In the genomic region with DNA sequence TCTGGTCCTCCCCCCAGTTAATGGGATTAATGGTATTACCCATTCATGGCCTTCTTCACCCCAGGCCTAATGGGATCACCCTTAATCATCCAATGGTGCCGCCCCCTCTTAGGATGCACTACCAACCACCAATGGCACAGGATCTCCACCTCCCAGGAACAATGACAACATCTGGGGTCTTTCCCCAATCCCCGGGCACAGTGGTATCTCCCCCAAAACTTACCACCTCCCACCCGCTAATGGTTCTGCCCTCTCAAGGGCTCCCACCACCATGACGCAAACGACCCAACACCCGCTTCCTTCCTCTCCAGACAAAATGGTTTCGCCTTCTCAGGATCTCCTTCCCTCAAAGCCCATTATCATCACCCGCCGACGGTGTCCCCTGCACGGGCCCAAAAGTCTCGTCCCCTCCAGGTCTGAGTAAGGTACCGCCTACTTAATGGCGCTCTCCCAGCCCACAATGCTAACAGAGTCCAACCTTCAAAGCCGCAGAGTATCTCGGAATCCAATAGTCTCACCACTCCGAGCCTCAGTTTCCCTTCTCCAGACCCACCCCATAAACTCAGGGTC, we compare ENCODE assay signal across 8 cellular contexts. TPM values are rescaled to one million over a fixed set of nuclear protein-coding genes. Genes with fewer than 3 reads are reported as not detected.
DNase-seq lines count a peak whose midpoint lies in the region; ATAC-seq and TF ChIP-seq lines count a peak whose summit lies in the region.

No MANE protein-coding gene starts in this region.

- H3K36me3 Mint-ChIP-seq in GM23338 (ENCODE audit: low read depth) (peaks cover 41% of the 10 kb centered on the region), chondrocyte (ENCODE audit: low read depth) (peaks cover 18% of the 10 kb centered on the region)

- H2AFZ ChIP-seq in GM23338, result no peak overlapping the region

- H3K79me2 ChIP-seq in GM23338 (replicated peaks; ENCODE audit: insufficient read depth), result peaks cover 12% of the 10 kb centered on the region

- H3K9me3 ChIP-seq in MG63, result no peaks in the 10 kb centered on the region
- H3K9me3 ChIP-seq in WERI-Rb-1 (ENCODE audit: severe bottlenecking), result no peaks in the 10 kb centered on the region

- peaks cover 12% of the 10 kb centered on the region for H3K4me1 Mint-ChIP-seq in GM23338
- peaks cover 14% of the 10 kb centered on the region for H3K4me1 Mint-ChIP-seq in chondrocyte (ENCODE audit: low read depth)

- H3K27me3 Mint-ChIP-seq in GM23338 (ENCODE audit: insufficient read depth, low read depth, poor library complexity) (peaks cover 5% of the 10 kb centered on the region), chondrocyte (ENCODE audit: low read depth) (no peaks in the 10 kb centered on the region)

- H3K27ac ChIP-seq in GM23338 (ENCODE audit: low read depth) (peak overlapping the region; percentile 70), WERI-Rb-1 (peak overlapping the region; percentile 91), layer of hippocampus (ENCODE audit: low read depth, low read length) (peak overlapping the region; percentile 98)

- H3K4me1 ChIP-seq in GM23338 (ENCODE audit: insufficient read depth), result no peaks in the 10 kb centered on the region; the same call in 1 of the 2 replicates

- 0 out of 2 replicates have a peak, but pooled peaks cover 3% of the 10 kb centered on the region for H4K20me1 ChIP-seq in GM23338 (replicated peaks; ENCODE audit: insufficient read depth)

- H3F3A ChIP-seq in GM23338 (replicated peaks; ENCODE audit: low read depth), result no peaks in the 10 kb centered on the region

- no peaks in the 10 kb centered on the region for H3K36me3 ChIP-seq in GM23338 (ENCODE audit: insufficient read depth)
- H3K36me3 ChIP-seq in MG63, result no peaks in the 10 kb centered on the region
- H3K36me3 ChIP-seq in WERI-Rb-1, result peaks cover 11% of the 10 kb centered on the region

- TF ChIP-seq CTCF in GM23338 (conservative IDR thresholded peaks at IDR 0.05; ENCODE audit: low read depth in 2 of 2) (no peak), WERI-Rb-1 (IDR thresholded peaks at IDR 0.05; ENCODE audit: low read depth, low read length) (no peak), chondrocyte (IDR thresholded peaks at IDR 0.05) (no peak)

- ATAC-seq in GM23338, result peak; percentile 75

- H3K4me3 ChIP-seq in GM23338 (peak overlapping the region; percentile 82), MG63 (peak overlapping the region; percentile 81), WERI-Rb-1 (ENCODE audit: low read depth, low read length) (peak overlapping the region; percentile 47)

- H3K4me2 ChIP-seq in GM23338, result peak overlapping the region; percentile 84

- H3K9me2 ChIP-seq in GM23338 (ENCODE audit: insufficient read depth), result no peaks in the 10 kb centered on the region

- DNase-seq in EH (ENCODE audit: low read depth) (peak; percentile 40), GM23338 (ENCODE audit: low spot score) (peak; percentile 70), MG63 (peak; percentile 17), WERI-Rb-1 (peak; percentile 55), chondrocyte (ENCODE audit: low spot score) (peak; percentile 56), COR-L47 (lab: John Stamatoyannopoulos, UW) (no peak)
- peak; percentile 38 for DNase-seq in stimulated activated CD4-positive, alpha-beta T cell treated with anti-CD3 and anti-CD28 coated beads, Interleukin-4, amount 100 ng/mL, for 1 hour

- H3K9me3 Mint-ChIP-seq in GM23338, result no peaks in the 10 kb centered on the region
- peaks cover 10% of the 10 kb centered on the region for H3K9me3 Mint-ChIP-seq in chondrocyte (ENCODE audit: low read depth)

- peak overlapping the region; percentile 98 for H3K4me3 Mint-ChIP-seq in GM23338
- H3K4me3 Mint-ChIP-seq in chondrocyte (ENCODE audit: unreplicated experiment), result peak overlapping the region; percentile 99

- H3K27ac Mint-ChIP-seq in GM23338 (peak overlapping the region; percentile 99), chondrocyte (ENCODE audit: unreplicated experiment) (peak overlapping the region; percentile 90)

- H3K27me3 ChIP-seq in GM23338 (ENCODE audit: insufficient read depth) (no peaks in the 10 kb centered on the region), MG63 (no peaks in the 10 kb centered on the region), WERI-Rb-1 (ENCODE audit: insufficient read depth, low read depth, severe bottlenecking) (peaks cover 7% of the 10 kb centered on the region), layer of hippocampus (ENCODE audit: control insufficient read depth, insufficient read depth, low read length) (no peaks in the 10 kb centered on the region)

TF ChIP-seq in GM23338, 12 proteins besides CTCF, POLR2A, EP300 and RAD21:
- no peak for TF ChIP-seq ZNF114 (CRISPR knock-in tag; IDR thresholded peaks at IDR 0.05)
- no peak for TF ChIP-seq EZH2phosphoT487 (IDR thresholded peaks at IDR 0.05; ENCODE audit: unreplicated experiment)
- TF ChIP-seq, protein P1, sequence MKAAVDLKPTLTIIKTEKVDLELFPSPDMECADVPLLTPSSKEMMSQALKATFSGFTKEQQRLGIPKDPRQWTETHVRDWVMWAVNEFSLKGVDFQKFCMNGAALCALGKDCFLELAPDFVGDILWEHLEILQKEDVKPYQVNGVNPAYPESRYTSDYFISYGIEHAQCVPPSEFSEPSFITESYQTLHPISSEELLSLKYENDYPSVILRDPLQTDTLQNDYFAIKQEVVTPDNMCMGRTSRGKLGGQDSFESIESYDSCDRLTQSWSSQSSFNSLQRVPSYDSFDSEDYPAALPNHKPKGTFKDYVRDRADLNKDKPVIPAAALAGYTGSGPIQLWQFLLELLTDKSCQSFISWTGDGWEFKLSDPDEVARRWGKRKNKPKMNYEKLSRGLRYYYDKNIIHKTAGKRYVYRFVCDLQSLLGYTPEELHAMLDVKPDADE (IDR thresholded peaks at IDR 0.05), result no peak

RNA-seq across cellular contexts. Expression of a gene that starts 0.5 kb away (rescaled TPM):
- 32.7 and 39.1 TPM in 2 replicates for total RNA-seq in GM23338 (2014; rRNA removed; shearing (Covaris generic))
- polyA plus RNA-seq in GM23338 (2016; fragmentation: Nextera tagmentation; extraction: Ambion mirVana), result 57.1 and 62.2 TPM in 2 replicates
- total RNA-seq in MG63 (2014; rRNA removed; shearing (Covaris generic); ENCODE audit: low replicate concordance), result 15.7 and 20.3 TPM in 2 replicates
- 28.8 to 37.5 TPM (median 32.7 TPM) in 3 replicates for total RNA-seq in chondrocyte

RNA-seq across cellular contexts. Expression of a gene that starts 30.0 kb away (rescaled TPM):
- 5.3 and 5.6 TPM in 2 replicates for total RNA-seq in GM23338 (2014; rRNA removed; shearing (Covaris generic))
- polyA plus RNA-seq in GM23338 (2016; fragmentation: Nextera tagmentation; extraction: Ambion mirVana), result 2.7 and 3.2 TPM in 2 replicates
- 0.23 TPM in 1 of 2 replicates, not detected in the other for total RNA-seq in MG63 (2014; rRNA removed; shearing (Covaris generic); ENCODE audit: low replicate concordance)
- 1.4 to 1.7 TPM (median 1.6 TPM) in 3 replicates for total RNA-seq in chondrocyte

RNA-seq across cellular contexts. Expression of a gene that starts 41.6 kb away (rescaled TPM):
- total RNA-seq in GM23338 (2014; rRNA removed; shearing (Covaris generic)), result 63.3 and 83.8 TPM in 2 replicates
- polyA plus RNA-seq in GM23338 (2016; fragmentation: Nextera tagmentation; extraction: Ambion mirVana), result 20.8 and 21.4 TPM in 2 replicates
- total RNA-seq in MG63 (2014; rRNA removed; shearing (Covaris generic); ENCODE audit: low replicate concordance), result 41.4 and 49.3 TPM in 2 replicates
- total RNA-seq in chondrocyte, result 39.3 to 42.5 TPM (median 41.2 TPM) in 3 replicates

RNA-seq across cellular contexts. Expression of a gene that starts 44.2 kb away (rescaled TPM):
- 45.4 and 56.5 TPM in 2 replicates for total RNA-seq in GM23338 (2014; rRNA removed; shearing (Covaris generic))
- polyA plus RNA-seq in GM23338 (2016; fragmentation: Nextera tagmentation; extraction: Ambion mirVana), result 23.5 and 28.7 TPM in 2 replicates
- 21.9 and 27.4 TPM in 2 replicates for total RNA-seq in MG63 (2014; rRNA removed; shearing (Covaris generic); ENCODE audit: low replicate concordance)
- total RNA-seq in chondrocyte, result 47.4 to 49.0 TPM (median 47.5 TPM) in 3 replicates

RNA-seq across cellular contexts. Expression of a gene that starts 57.2 kb away (rescaled TPM):
- 6.8 and 9.9 TPM in 2 replicates for total RNA-seq in GM23338 (2014; rRNA removed; shearing (Covaris generic))
- 3.3 and 3.6 TPM in 2 replicates for polyA plus RNA-seq in GM23338 (2016; fragmentation: Nextera tagmentation; extraction: Ambion mirVana)
- 0.30 and 0.59 TPM in 2 replicates for total RNA-seq in MG63 (2014; rRNA removed; shearing (Covaris generic); ENCODE audit: low replicate concordance)
- total RNA-seq in chondrocyte, result 6.9 to 7.7 TPM (median 7.3 TPM) in 3 replicates
